8 cellular contexts compared by ENCODE assay signal in genomic region chrX:69613946-69614345, GRCh38. TPM values are rescaled to one million over a fixed set of nuclear protein-coding genes. Genes with fewer than 3 reads are reported as not detected.
"Had no signal": no experiment of that assay in that cellular context is flagged by ENCODE, and none has a peak within 500 bp of the region (broad histone marks: within the 10 kb centered on the region; RNA-seq: fewer than 3 reads in every experiment).

No MANE protein-coding gene starts in this region.

- H3K4me3 ChIP-seq: GM23248, HAP-1, K562 had no signal

- H3K36me3 ChIP-seq: HAP-1 had no signal

- H3K9me3 ChIP-seq: HAP-1 had no signal

- H3K27ac Mint-ChIP-seq: HFFc6 had no signal

- FAIRE-seq: K562 had no signal

- H3K4me3 Mint-ChIP-seq: HFFc6 had no signal

- DNase-seq: GM23248, H7, HFFc6, IMR-90 had no signal

- H3K9ac ChIP-seq: GM23248 had no signal

- H3K9me3 Mint-ChIP-seq: HFFc6 had no signal

- H2AFZ ChIP-seq: GM23248 had no signal

- H3K27ac ChIP-seq: GM23248, HL-60 had no signal

- ATAC-seq: HCT116, K562 had no signal

RNA-seq across cellular contexts. Expression of gene EDA, which starts 2.0 kb away (rescaled TPM):
- polyA plus RNA-seq: GM23248, IMR-90 had no signal
